13 cellular contexts compared by ENCODE assay signal in the genomic region with DNA sequence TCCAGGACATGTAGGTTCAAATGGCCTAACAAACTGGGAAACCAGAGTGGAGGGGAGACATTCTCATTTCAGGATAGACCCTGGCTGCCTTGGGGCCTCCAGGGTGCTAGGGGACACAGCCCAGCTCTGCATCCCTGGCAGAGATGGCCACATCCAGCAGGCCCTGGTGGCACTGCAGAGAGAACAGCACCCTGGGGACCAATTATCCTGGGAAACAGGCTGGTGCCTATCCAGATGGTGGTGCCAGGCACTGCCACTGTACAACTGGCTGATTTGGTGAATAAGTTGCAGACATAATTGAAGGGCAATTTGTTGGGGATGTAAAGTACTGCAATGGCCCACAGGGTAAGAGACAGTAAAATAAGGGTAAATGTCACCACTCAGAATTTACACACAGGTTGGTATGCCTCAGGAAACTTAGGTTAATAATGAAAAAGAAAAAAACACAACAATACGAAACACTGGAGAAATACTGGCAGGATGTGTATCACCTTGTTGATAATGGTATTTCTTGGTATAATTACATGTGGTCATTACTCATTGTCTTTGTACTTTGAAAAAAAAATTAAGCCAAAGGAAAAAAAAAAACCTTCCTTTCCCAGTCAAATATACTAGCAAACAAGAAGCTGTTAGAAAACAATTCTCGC. TPM values are rescaled to one million over a fixed set of nuclear protein-coding genes. Genes with fewer than 3 reads are reported as not detected.
DNase-seq lines count a peak whose midpoint lies in the region; ATAC-seq and TF ChIP-seq lines count a peak whose summit lies in the region.
"Had no signal": no experiment of that assay in that cellular context is flagged by ENCODE, and none has a peak within 500 bp of the region (broad histone marks: within the 10 kb centered on the region; RNA-seq: fewer than 3 reads in every experiment).

No MANE protein-coding gene starts in this region.

- H3K4me1 ChIP-seq in right atrium auricular region (peaks cover 0 to 34% of the 10 kb centered on the region in 2 donors), RWPE2 (ENCODE audit: insufficient read depth, poor library complexity, severe bottlenecking) (peaks cover 6% of the 10 kb centered on the region), upper lobe of right lung (peaks cover 31% of the 10 kb centered on the region)
- H3K4me1 ChIP-seq: parathyroid adenoma had no signal

- no peaks in the 10 kb centered on the region for H3K36me3 ChIP-seq in right atrium auricular region
- H3K36me3 ChIP-seq in RWPE2 (ENCODE audit: low read depth), result no peaks in the 10 kb centered on the region
- H3K36me3 ChIP-seq in upper lobe of right lung, result no peaks in the 10 kb centered on the region
- H3K36me3 ChIP-seq: cardiac muscle cell, transverse colon had no signal

- no peak for TF ChIP-seq CTCF in right atrium auricular region (IDR thresholded peaks at IDR 0.05)
- no peak for TF ChIP-seq CTCF in RWPE2 (IDR thresholded peaks at IDR 0.05; ENCODE audit: poor library complexity, severe bottlenecking)
- no peak for TF ChIP-seq CTCF in upper lobe of right lung (IDR thresholded peaks at IDR 0.05)

- no peaks in the 10 kb centered on the region for H3K9me3 ChIP-seq in right atrium auricular region
- no peaks in the 10 kb centered on the region for H3K9me3 ChIP-seq in RWPE2 (ENCODE audit: severe bottlenecking)
- H3K9me3 ChIP-seq in upper lobe of right lung, result no peaks in the 10 kb centered on the region
- H3K9me3 ChIP-seq: transverse colon had no signal

- no peaks in the 10 kb centered on the region for H3K27me3 ChIP-seq in right atrium auricular region
- H3K27me3 ChIP-seq in RWPE2 (ENCODE audit: insufficient read depth, poor library complexity, severe bottlenecking), result no peaks in the 10 kb centered on the region
- no peaks in the 10 kb centered on the region for H3K27me3 ChIP-seq in upper lobe of right lung
- H3K27me3 ChIP-seq: cardiac muscle cell, transverse colon had no signal

- intact Hi-C loops in cardiac septum (cut with DNase I), result loop anchor here (1.0 kb wide), 1 partner anchor 26 kb away; no protein-coding TSS in a partner anchor
- intact Hi-C loops in upper lobe of right lung (cut with DNase I), result no loop called here

- ATAC-seq in RWPE2 (ENCODE audit: low read depth), result peak; percentile 51; the same call in 2 of the 3 replicates
- ATAC-seq in upper lobe of right lung, result no peak
- ATAC-seq in HG02852 (IDR thresholded peaks at IDR 0.05; ENCODE audit: unreplicated experiment), result no peak

- H3K4me3 ChIP-seq in right atrium auricular region (no peak overlapping the region), RWPE2 (ENCODE audit: severe bottlenecking) (no peak overlapping the region), upper lobe of right lung (no peak overlapping the region)
- H3K4me3 ChIP-seq: cardiac muscle cell, transverse colon had no signal

- DNase-seq in right atrium auricular region (ENCODE audit: low spot score) (no peak), cardiac septum (ENCODE audit: low spot score) (no peak), RWPE2 (ENCODE audit: low spot score) (no peak), globus pallidus (ENCODE audit: low spot score) (peak; percentile 53), upper lobe of right lung (no peak), HuH-7.5 (ENCODE audit: low spot score) (no peak)
- no peak for DNase-seq in stimulated activated naive CD4-positive, alpha-beta T cell (lab: John Stamatoyannopoulos, UW)
- DNase-seq: transverse colon had no signal

- H3K27ac ChIP-seq in right atrium auricular region (peak overlapping the region; percentile 26 to 58), RWPE2 (ENCODE audit: poor library complexity, severe bottlenecking) (peak overlapping the region; percentile 9), upper lobe of right lung (peak overlapping the region; percentile 3)
- H3K27ac ChIP-seq: cardiac muscle cell, parathyroid adenoma, transverse colon had no signal

RNA-seq across cellular contexts. Expression of gene SFTPB, which starts 12.8 kb away (rescaled TPM):
- total RNA-seq in right atrium auricular region (under 1 TPM in 1 of 2 donors, not detected in 1; 0.15 TPM), cardiac septum (not detected), upper lobe of right lung (14,872 TPM)
- total RNA-seq: cardiac muscle cell; kidney epithelial cell; T-helper 1 cell treated with Interleukin-12 subunit alpha and Interleukin-12 subunit beta and Interleukin-4 antibody, amounts not matched to agents 30 ng/mL and 1 ng/mL, for 36 hours; transverse colon had no signal

RNA-seq across cellular contexts. Expression of gene GNLY, which starts 13.3 kb away (rescaled TPM):
- total RNA-seq in right atrium auricular region (1 to 10 TPM in 1 of 2 donors, not detected in 1; 1.4 TPM), cardiac septum (2.3 TPM), upper lobe of right lung (18.5 TPM)
- total RNA-seq: cardiac muscle cell, kidney epithelial cell had no signal

Comparison
In these comparisons a context has a peak if more than half of its experiments do, and no peak if none do; other contexts are left out.
1. RNA of gene SFTPB, which starts 12.8 kb away (total RNA-seq): 14,872 TPM in upper lobe of right lung (single experiment); not detected in cardiac septum (single experiment) and 0.15 TPM in right atrium auricular region; every median in the first group is over 1,000 times any median in the second.
2. Peak in every context shown above with its lines, with median percentiles within 50 percentile points of each other: H3K27ac ChIP-seq.